ENCODE assay signal across 7 cellular contexts in genomic region chr6:64505312-64505711, GRCh38.
A peak's percentile ranks its signal among the peaks of the same experiment; 100 is the strongest.
DNase-seq lines count a peak whose midpoint lies in the region; ATAC-seq, FAIRE-seq and TF ChIP-seq lines count a peak whose summit lies in the region.

No MANE protein-coding gene starts in this region.

- peak; percentile 33 for TF ChIP-seq CTCF in mesothelial cell of epicardium (IDR thresholded peaks at IDR 0.05; ENCODE audit: unreplicated experiment)

- H3K4me1 Mint-ChIP-seq in activated CD8-positive, alpha-beta T cell treated with anti-CD3 and anti-CD28 coated beads, Interleukin-2, amount 10 ng/mL, durations not matched to agents 7 days and 5 days (ENCODE audit: low read depth) = no peaks in the 10 kb centered on the region
- H3K4me1 Mint-ChIP-seq in mesothelial cell of epicardium = peaks cover 2% of the 10 kb centered on the region
- H3K4me1 Mint-ChIP-seq in activated naive CD4-positive, alpha-beta T cell treated with anti-CD3 and anti-CD28 coated beads, Interleukin-2, amount 10 ng/mL, durations not matched to agents 7 days and 5 days = no peaks in the 10 kb centered on the region

- peaks cover 8% of the 10 kb centered on the region for H3K9me3 Mint-ChIP-seq in activated CD8-positive, alpha-beta T cell treated with anti-CD3 and anti-CD28 coated beads, Interleukin-2, amount 10 ng/mL, durations not matched to agents 7 days and 5 days (ENCODE audit: insufficient read depth)
- no peaks in the 10 kb centered on the region for H3K9me3 Mint-ChIP-seq in mesothelial cell of epicardium
- H3K9me3 Mint-ChIP-seq in activated naive CD4-positive, alpha-beta T cell treated with anti-CD3 and anti-CD28 coated beads, Interleukin-2, amount 10 ng/mL, durations not matched to agents 7 days and 5 days = peaks cover 6% of the 10 kb centered on the region

- H3K27me3 Mint-ChIP-seq in activated CD8-positive, alpha-beta T cell treated with anti-CD3 and anti-CD28 coated beads, Interleukin-2, amount 10 ng/mL, durations not matched to agents 7 days and 5 days (ENCODE audit: low read depth) = no peaks in the 10 kb centered on the region
- H3K27me3 Mint-ChIP-seq in mesothelial cell of epicardium (ENCODE audit: low read depth) = no peaks in the 10 kb centered on the region
- no peaks in the 10 kb centered on the region for H3K27me3 Mint-ChIP-seq in activated naive CD4-positive, alpha-beta T cell treated with anti-CD3 and anti-CD28 coated beads, Interleukin-2, amount 10 ng/mL, durations not matched to agents 7 days and 5 days

- CTCF ChIA-PET in activated CD8-positive, alpha-beta T cell treated with anti-CD3 and anti-CD28 coated beads, Interleukin-2, amount 10 ng/mL, durations not matched to agents 7 days and 5 days (lab: Charles Lee) = no interaction called here
- CTCF ChIA-PET in activated naive CD4-positive, alpha-beta T cell treated with anti-CD3 and anti-CD28 coated beads, Interleukin-2, amount 10 ng/mL, durations not matched to agents 7 days and 5 days (lab: Charles Lee) = interaction anchor here (0.6 kb wide), 1 partner anchor 22 kb away, joined by 4 read pairs; no protein-coding TSS in a partner anchor

- POLR2A ChIA-PET in activated CD8-positive, alpha-beta T cell treated with anti-CD3 and anti-CD28 coated beads, Interleukin-2, amount 10 ng/mL, durations not matched to agents 7 days and 5 days (lab: Charles Lee) = no interaction called here

- ATAC-seq in HG03280 (IDR thresholded peaks at IDR 0.05; ENCODE audit: unreplicated experiment) = peak; percentile 52
- ATAC-seq in activated CD8-positive, alpha-beta T cell treated with anti-CD3 and anti-CD28 coated beads, Interleukin-2, amount 10 ng/mL, durations not matched to agents 7 days and 5 days = no peak
- ATAC-seq in HG03039 (IDR thresholded peaks at IDR 0.05; ENCODE audit: unreplicated experiment) = no peak

- DNase-seq in GM12891 (ENCODE audit: insufficient read length, low spot score) (peak; percentile 13), mesothelial cell of epicardium (ENCODE audit: low spot score in 2 of 2, unreplicated experiment in 2 of 2) (peak in 1 of 2 experiments; percentile 37), NCI-H2107 treated with DMSO at 0.1 percent for 48 hours (lab: John Stamatoyannopoulos, UW; ENCODE audit: unreplicated experiment) (no peak)
- peak; percentile 19 for DNase-seq in activated CD8-positive, alpha-beta T cell treated with anti-CD3 and anti-CD28 coated beads, Interleukin-2, amount 10 ng/mL, durations not matched to agents 7 days and 5 days
- DNase-seq in activated naive CD4-positive, alpha-beta T cell treated with anti-CD3 and anti-CD28 coated beads, Interleukin-2, amount 10 ng/mL, durations not matched to agents 7 days and 5 days = no peak

- H3K36me3 Mint-ChIP-seq in activated CD8-positive, alpha-beta T cell treated with anti-CD3 and anti-CD28 coated beads, Interleukin-2, amount 10 ng/mL, durations not matched to agents 7 days and 5 days (ENCODE audit: low read depth) = no peaks in the 10 kb centered on the region
- H3K36me3 Mint-ChIP-seq in mesothelial cell of epicardium = no peaks in the 10 kb centered on the region
- no peaks in the 10 kb centered on the region for H3K36me3 Mint-ChIP-seq in activated naive CD4-positive, alpha-beta T cell treated with anti-CD3 and anti-CD28 coated beads, Interleukin-2, amount 10 ng/mL, durations not matched to agents 7 days and 5 days

- no peak for TF ChIP-seq POLR2A in GM12891 (IDR thresholded peaks at IDR 0.05; ENCODE audit: low read depth, low read length)

- H3K4me3 Mint-ChIP-seq in activated CD8-positive, alpha-beta T cell treated with anti-CD3 and anti-CD28 coated beads, Interleukin-2, amount 10 ng/mL, durations not matched to agents 7 days and 5 days = no peak overlapping the region
- H3K4me3 Mint-ChIP-seq in mesothelial cell of epicardium = no peak overlapping the region
- no peak overlapping the region for H3K4me3 Mint-ChIP-seq in activated naive CD4-positive, alpha-beta T cell treated with anti-CD3 and anti-CD28 coated beads, Interleukin-2, amount 10 ng/mL, durations not matched to agents 7 days and 5 days

- H3K27ac Mint-ChIP-seq in activated CD8-positive, alpha-beta T cell treated with anti-CD3 and anti-CD28 coated beads, Interleukin-2, amount 10 ng/mL, durations not matched to agents 7 days and 5 days = no peak overlapping the region
- H3K27ac Mint-ChIP-seq in mesothelial cell of epicardium = no peak overlapping the region
- no peak overlapping the region for H3K27ac Mint-ChIP-seq in activated naive CD4-positive, alpha-beta T cell treated with anti-CD3 and anti-CD28 coated beads, Interleukin-2, amount 10 ng/mL, durations not matched to agents 7 days and 5 days

- FAIRE-seq in GM12891 (lab: Jason Lieb, UNC) = no peak

TF ChIP-seq in GM12891, 5 proteins besides CTCF, POLR2A, EP300 and RAD21:
- no peak for TF ChIP-seq PAX5 (IDR thresholded peaks at IDR 0.05; ENCODE audit: insufficient read depth, low read length, severe bottlenecking)
- no peak for TF ChIP-seq SPI1 (IDR thresholded peaks at IDR 0.05; ENCODE audit: low read depth, low read length)
- no peak for TF ChIP-seq POU2F2 (IDR thresholded peaks at IDR 0.05; ENCODE audit: low read depth, low read length)
- TF ChIP-seq TAF1 (IDR thresholded peaks at IDR 0.05; ENCODE audit: low read depth, low read length) = no peak
- no peak for TF ChIP-seq POLR2AphosphoS5 (IDR thresholded peaks at IDR 0.05; ENCODE audit: low read depth, low read length)

Comparison
In these comparisons a context has a peak if more than half of its experiments do, and no peak if none do; other contexts are left out.
1. DNase-seq: peak in GM12891 (single experiment) and activated CD8-positive, alpha-beta T cell treated with anti-CD3 and anti-CD28 coated beads, Interleukin-2, amount 10 ng/mL, durations not matched to agents 7 days and 5 days (single experiment); none in activated naive CD4-positive, alpha-beta T cell treated with anti-CD3 and anti-CD28 coated beads, Interleukin-2, amount 10 ng/mL, durations not matched to agents 7 days and 5 days (single experiment) and NCI-H2107 treated with DMSO at 0.1 percent for 48 hours (single experiment).